Comparison of ENCODE assay signal across 10 cellular contexts in genomic region chr14:81176224-81176623, GRCh38.
DNase-seq lines count a peak whose midpoint lies in the region; ATAC-seq and TF ChIP-seq lines count a peak whose summit lies in the region.
"Had no signal": no experiment of that assay in that cellular context is flagged by ENCODE, and none has a peak within 500 bp of the region (broad histone marks: within the 10 kb centered on the region; RNA-seq: fewer than 3 reads in every experiment).

No MANE protein-coding gene starts in this region.

- H3K9me3 Mint-ChIP-seq in dendritic cell treated with granulocyte-macrophage colony-stimulating factor and Interleukin-4, amounts not matched to agents 40 ng/mL and 50 ng/mL, for 4 days, result no peaks in the 10 kb centered on the region
- H3K9me3 Mint-ChIP-seq: nephron had no signal

- H3K36me3 ChIP-seq in ACC112 (ENCODE audit: insufficient read depth, low read length) (peaks cover 6% of the 10 kb centered on the region; the same call in 1 of the 2 replicates), neutrophil (no peaks in the 10 kb centered on the region)

- DNase-seq in MV-4-11 (lab: John Stamatoyannopoulos, UW) (peak; percentile 80), SW480 (ENCODE audit: low spot score) (no peak), NAMALWA (ENCODE audit: low spot score) (no peak)
- DNase-seq: NCI-H226 had no signal

- no peaks in the 10 kb centered on the region for H3K27me3 Mint-ChIP-seq in dendritic cell treated with granulocyte-macrophage colony-stimulating factor and Interleukin-4, amounts not matched to agents 40 ng/mL and 50 ng/mL, for 4 days

- H3K4me1 Mint-ChIP-seq in dendritic cell treated with granulocyte-macrophage colony-stimulating factor and Interleukin-4, amounts not matched to agents 40 ng/mL and 50 ng/mL, for 4 days (ENCODE audit: low read depth), result peaks cover 51% of the 10 kb centered on the region
- H3K4me1 Mint-ChIP-seq: nephron had no signal

- no peaks in the 10 kb centered on the region for H3K79me2 ChIP-seq in ACC112 (ENCODE audit: control insufficient read depth, insufficient read depth, low read length, unreplicated experiment)

- H3K27ac ChIP-seq in ACC112 (ENCODE audit: low read depth, low read length) (peak overlapping the region; percentile 7; the same call in 1 of the 2 replicates), neutrophil (peak overlapping the region; percentile 77)

- no peak for TF ChIP-seq CTCF in neutrophil (IDR thresholded peaks at IDR 0.05)

- no peak for ATAC-seq in HG02610 (IDR thresholded peaks at IDR 0.05; ENCODE audit: unreplicated experiment)
- no peak for ATAC-seq in HG03457 (IDR thresholded peaks at IDR 0.05; ENCODE audit: unreplicated experiment)

- intact Hi-C loops in dendritic cell treated with granulocyte-macrophage colony-stimulating factor and Interleukin-4, amounts not matched to agents 40 ng/mL and 50 ng/mL, for 4 days (cut with micrococcal nuclease), result no loop called here

- peak overlapping the region; percentile 73; the same call in 1 of the 2 replicates for H3K4me3 ChIP-seq in ACC112 (ENCODE audit: low read depth, low read length)
- H3K4me3 ChIP-seq in neutrophil (ENCODE audit: low read depth in 1 of 2, low read length in 1 of 2), result peak overlapping the region in 1 of 2 experiments; percentile 8

- no peaks in the 10 kb centered on the region for H3K9me3 ChIP-seq in neutrophil

- H3K4me1 ChIP-seq in ACC112 (ENCODE audit: control insufficient read depth, insufficient read depth, low read length, unreplicated experiment), result peaks cover 28% of the 10 kb centered on the region
- peaks cover 42 to 44% of the 10 kb centered on the region in 2 experiments for H3K4me1 ChIP-seq in neutrophil (ENCODE audit: control insufficient read depth in 1 of 2, insufficient read depth in 1 of 2, low read depth in 1 of 2, low read length in 1 of 2)

- peak overlapping the region; percentile 21 for H2AFZ ChIP-seq in ACC112 (ENCODE audit: low read length, unreplicated experiment)

- peaks cover 21% of the 10 kb centered on the region for H3K36me3 Mint-ChIP-seq in dendritic cell treated with granulocyte-macrophage colony-stimulating factor and Interleukin-4, amounts not matched to agents 40 ng/mL and 50 ng/mL, for 4 days (ENCODE audit: low read depth)

- H3K27ac Mint-ChIP-seq in dendritic cell treated with granulocyte-macrophage colony-stimulating factor and Interleukin-4, amounts not matched to agents 40 ng/mL and 50 ng/mL, for 4 days, result peak overlapping the region; percentile 94
- H3K27ac Mint-ChIP-seq: nephron had no signal

- H3K4me3 Mint-ChIP-seq in dendritic cell treated with granulocyte-macrophage colony-stimulating factor and Interleukin-4, amounts not matched to agents 40 ng/mL and 50 ng/mL, for 4 days, result peak overlapping the region; percentile 61
- H3K4me3 Mint-ChIP-seq: nephron had no signal

- H3K27me3 ChIP-seq in ACC112 (ENCODE audit: insufficient read depth, low read length) (no peaks in the 10 kb centered on the region), neutrophil (no peaks in the 10 kb centered on the region)
